Comparison of ENCODE assay signal across 30 cellular contexts in the genomic region with DNA sequence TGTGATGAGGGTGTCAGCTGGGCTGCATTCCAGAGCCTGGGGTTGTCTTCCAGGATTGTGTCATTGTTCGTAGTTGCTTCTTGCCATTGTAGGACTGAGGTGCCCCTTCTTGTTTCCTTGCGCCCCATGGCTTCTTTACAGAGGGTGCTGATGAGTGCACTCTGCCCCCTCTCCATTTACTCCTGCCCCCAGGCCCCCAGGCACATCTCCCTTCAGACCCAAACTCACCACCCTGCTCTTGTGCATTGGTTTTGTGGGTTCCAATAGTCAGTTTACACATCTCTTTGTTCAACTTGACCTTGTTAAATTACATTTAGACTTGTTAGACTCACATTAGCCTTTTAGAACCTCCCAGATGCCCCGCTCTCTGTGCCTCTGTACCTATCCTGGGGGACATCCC. TPM values are rescaled to one million over a fixed set of nuclear protein-coding genes. Genes with fewer than 3 reads are reported as not detected.
DNase-seq lines count a peak whose midpoint lies in the region; TF ChIP-seq lines count a peak whose summit lies in the region.
"Had no signal": no experiment of that assay in that cellular context is flagged by ENCODE, and none has a peak within 500 bp of the region (broad histone marks: within the 10 kb centered on the region; RNA-seq: fewer than 3 reads in every experiment).

No MANE protein-coding gene starts in this region.

- TF ChIP-seq CTCF in endodermal cell (conservative IDR thresholded peaks at IDR 0.05) (no peak), GM13977 (IDR thresholded peaks at IDR 0.05; ENCODE audit: extremely low read depth, insufficient read depth, missing control alignments) (no peak)

- 67 to 93% methylated on average over 1 to 3 of the region's 3 CpGs for WGBS in endodermal cell (ENCODE audit: insufficient coverage in 1 of 2, insufficient read length in 1 of 2), 2 experiments

- H3K9me3 Mint-ChIP-seq in activated naive CD4-positive, alpha-beta T cell treated with anti-CD3 and anti-CD28 coated beads, Interleukin-2, amount 10 ng/mL, durations not matched to agents 7 days and 5 days: no peaks in the 10 kb centered on the region
- H3K9me3 Mint-ChIP-seq in endodermal cell: peaks cover 2% of the 10 kb centered on the region
- H3K9me3 Mint-ChIP-seq: CD4-positive, alpha-beta T cell; HFFc6 had no signal

- intact Hi-C loops in posterior vena cava (cut with DNase I): loop anchor here in 1 of 2 donors (5.0 kb wide), 1 partner anchor 1686 kb away; no protein-coding TSS in a partner anchor

- no peaks in the 10 kb centered on the region for H3K36me3 Mint-ChIP-seq in activated naive CD4-positive, alpha-beta T cell treated with anti-CD3 and anti-CD28 coated beads, Interleukin-2, amount 10 ng/mL, durations not matched to agents 7 days and 5 days
- H3K36me3 Mint-ChIP-seq in endodermal cell (ENCODE audit: low read depth): no peaks in the 10 kb centered on the region

- H3K27ac ChIP-seq in endodermal cell (ENCODE audit: low read depth, low read length): no peak overlapping the region
- H3K27ac ChIP-seq: BLaER1 treated with 17β-estradiol and CSF1 and Interleukin-3, amounts not matched to agents 10 nM and 100 nM; PC-9; SJSA1 had no signal

- no peaks in the 10 kb centered on the region for H3K9me3 ChIP-seq in endodermal cell (ENCODE audit: control insufficient read depth, low read length)
- H3K9me3 ChIP-seq: HAP-1, SJSA1 had no signal

- H3K4me1 ChIP-seq in endodermal cell (ENCODE audit: control insufficient read depth, insufficient read depth, low read length): no peaks in the 10 kb centered on the region

- peak; percentile 14 for DNase-seq in activated naive CD4-positive, alpha-beta T cell treated with anti-CD3 and anti-CD28 coated beads, Interleukin-2, amount 10 ng/mL, durations not matched to agents 7 days and 5 days
- no peak for DNase-seq in activated naive CD4-positive, alpha-beta T cell (lab: John Stamatoyannopoulos, UW)
- peak; percentile 29 for DNase-seq in endodermal cell
- peak; percentile 11 for DNase-seq in posterior vena cava (ENCODE audit: low spot score)
- no peak for DNase-seq in AG20443 (ENCODE audit: low spot score)
- DNase-seq in GM13977 (ENCODE audit: low spot score): no peak
- no peak for DNase-seq in HuH-7 (ENCODE audit: low spot score)
- DNase-seq: AML-193; DMS53; HFFc6; KBM-7; MV-4-11; NCI-H1105; NCI-H2029; NCI-H446 treated with DMSO at 0.1 percent for 48 hours; NCI-H526; NCI-H82; NK-92 treated with Interleukin-12 subunit alpha and Interleukin-12 subunit beta, amount 100 ng/mL, for 24 hours; PC-9; Right ventricle myocardium superior had no signal

- peaks cover 24% of the 10 kb centered on the region for H3K27me3 Mint-ChIP-seq in activated naive CD4-positive, alpha-beta T cell treated with anti-CD3 and anti-CD28 coated beads, Interleukin-2, amount 10 ng/mL, durations not matched to agents 7 days and 5 days
- H3K27me3 Mint-ChIP-seq in endodermal cell (ENCODE audit: insufficient read depth): no peaks in the 10 kb centered on the region

- no peak overlapping the region for H3K4me3 Mint-ChIP-seq in activated naive CD4-positive, alpha-beta T cell treated with anti-CD3 and anti-CD28 coated beads, Interleukin-2, amount 10 ng/mL, durations not matched to agents 7 days and 5 days
- no peak overlapping the region for H3K4me3 Mint-ChIP-seq in endodermal cell
- H3K4me3 Mint-ChIP-seq: CD4-positive, alpha-beta T cell; GM23338; HFFc6 had no signal

- no peak overlapping the region for H3K4me3 ChIP-seq in endodermal cell (ENCODE audit: low read length)
- H3K4me3 ChIP-seq: BLaER1 treated with 17β-estradiol and CSF1 and Interleukin-3, amounts not matched to agents 10 nM and 100 nM; GM23338; HAP-1; PC-9; SJSA1 had no signal

- H3K27ac Mint-ChIP-seq in activated naive CD4-positive, alpha-beta T cell treated with anti-CD3 and anti-CD28 coated beads, Interleukin-2, amount 10 ng/mL, durations not matched to agents 7 days and 5 days: no peak overlapping the region
- H3K27ac Mint-ChIP-seq in endodermal cell: no peak overlapping the region
- H3K27ac Mint-ChIP-seq: CD4-positive, alpha-beta T cell; GM23338; HFFc6 had no signal

- H3K4me1 Mint-ChIP-seq in activated naive CD4-positive, alpha-beta T cell treated with anti-CD3 and anti-CD28 coated beads, Interleukin-2, amount 10 ng/mL, durations not matched to agents 7 days and 5 days: no peaks in the 10 kb centered on the region
- H3K4me1 Mint-ChIP-seq in endodermal cell: peaks cover 7% of the 10 kb centered on the region

- no peaks in the 10 kb centered on the region for H3K27me3 ChIP-seq in endodermal cell (ENCODE audit: control insufficient read depth, insufficient read depth, low read length, poor library complexity, severe bottlenecking)
- H3K27me3 ChIP-seq: BLaER1 treated with 17β-estradiol and CSF1 and Interleukin-3, amounts not matched to agents 10 nM and 100 nM; SJSA1 had no signal

- in situ Hi-C loops in GM13977 (cut with MboI; ENCODE audit: low pct_unique_long_range_greater_than_20kb, low sequenced_read_pairs, unreplicated experiment): no loop called here

- no peaks in the 10 kb centered on the region for H3K36me3 ChIP-seq in endodermal cell (ENCODE audit: control insufficient read depth, insufficient read depth, low read length)
- H3K36me3 ChIP-seq: BLaER1 treated with 17β-estradiol and CSF1 and Interleukin-3, amounts not matched to agents 10 nM and 100 nM; HAP-1; SJSA1 had no signal

- CTCF ChIA-PET in activated naive CD4-positive, alpha-beta T cell treated with anti-CD3 and anti-CD28 coated beads, Interleukin-2, amount 10 ng/mL, durations not matched to agents 7 days and 5 days (lab: Charles Lee): no interaction called here

- no peak overlapping the region for H3K9ac ChIP-seq in endodermal cell (ENCODE audit: extremely low read depth, low read length, poor library complexity, severe bottlenecking)
- H3K9ac ChIP-seq: BLaER1 treated with 17β-estradiol and CSF1 and Interleukin-3, amounts not matched to agents 10 nM and 100 nM had no signal

RNA-seq across cellular contexts. Expression of a gene that starts 33.1 kb away (rescaled TPM):
- 10 to 100 TPM; 39.4 to 78.9 TPM for total RNA-seq in endodermal cell
- 64.5 TPM for polyA plus RNA-seq in endodermal cell (2013, experiment 1 of 2)
- 61.4 TPM for polyA plus RNA-seq in endodermal cell (2013, experiment 2 of 2)
- total RNA-seq in posterior vena cava: under 1 TPM in 1 of 2 donors, not detected in 1; 0.42 TPM

RNA-seq across cellular contexts. Expression of a gene that starts 43.1 kb away (rescaled TPM):
- not detected for total RNA-seq in endodermal cell
- not detected for polyA plus RNA-seq in endodermal cell (2013, experiment 1 of 2)
- not detected for polyA plus RNA-seq in endodermal cell (2013, experiment 2 of 2)
- total RNA-seq in posterior vena cava: not detected
- total RNA-seq: CD4-positive, alpha-beta T cell; G401; GM23338; HFFc6; LHCN-M2; MCF 10A; Right ventricle myocardium superior; RPMI7951; SJSA1 had no signal
- polyA plus RNA-seq: AG04450, GM23338 had no signal

Comparison
In these comparisons a context has a peak if more than half of its experiments do, and no peak if none do; other contexts are left out.
1. DNase-seq: peak in activated naive CD4-positive, alpha-beta T cell treated with anti-CD3 and anti-CD28 coated beads, Interleukin-2, amount 10 ng/mL, durations not matched to agents 7 days and 5 days (single experiment), endodermal cell (single experiment) and posterior vena cava (single experiment); none in activated naive CD4-positive, alpha-beta T cell (0 of 4), AG20443 (single experiment), GM13977 (single experiment) and HuH-7 (single experiment).
2. RNA of a gene that starts 33.1 kb away (total RNA-seq): 39.4 to 78.9 TPM in endodermal cell; 0.42 TPM in posterior vena cava; every median in the first group is over 10 times any median in the second.